ENCODE assay signal across 15 cellular contexts in genomic region chr3:11211531-11212300, GRCh38. TPM values are rescaled to one million over a fixed set of nuclear protein-coding genes. Genes with fewer than 3 reads are reported as not detected.
DNase-seq lines count a peak whose midpoint lies in the region; ATAC-seq, FAIRE-seq and TF ChIP-seq lines count a peak whose summit lies in the region.
"Had no signal": no experiment of that assay in that cellular context is flagged by ENCODE, and none has a peak within 500 bp of the region (broad histone marks: within the 10 kb centered on the region; RNA-seq: fewer than 3 reads in every experiment).

No MANE protein-coding gene starts in this region.

- H3K4me1 ChIP-seq in astrocyte (ENCODE audit: insufficient read depth, low read length) (peaks cover 31% of the 10 kb centered on the region), hepatocyte (ENCODE audit: insufficient read depth) (no peaks in the 10 kb centered on the region), uterus (peaks cover 0 to 3% of the 10 kb centered on the region in 2 donors), MM.1S (ENCODE audit: low read length) (no peaks in the 10 kb centered on the region), pancreas (no peaks in the 10 kb centered on the region)
- H3K4me1 ChIP-seq: right lobe of liver had no signal

- H3K9me3 Mint-ChIP-seq in astrocyte (ENCODE audit: unreplicated experiment), result no peaks in the 10 kb centered on the region
- H3K9me3 Mint-ChIP-seq: activated T-cell treated with anti-CD3 and anti-CD28 coated beads, Interleukin-2, amount 50 U/mL, for 24 hours had no signal

- no peak overlapping the region for H3K4me3 ChIP-seq in astrocyte (ENCODE audit: insufficient read depth, low read depth, low read length)
- H3K4me3 ChIP-seq in hepatocyte, result no peak overlapping the region
- no peak overlapping the region for H3K4me3 ChIP-seq in uterus
- H3K4me3 ChIP-seq in MM.1S (ENCODE audit: low read length), result no peak overlapping the region
- H3K4me3 ChIP-seq in pancreas, result no peak overlapping the region
- H3K4me3 ChIP-seq: right lobe of liver had no signal

- ATAC-seq in Right ventricle myocardium superior (ENCODE audit: poor library complexity) (peak; percentile 22), HG02678 (IDR thresholded peaks at IDR 0.05; ENCODE audit: unreplicated experiment) (no peak), pancreas (no peak)
- ATAC-seq: right lobe of liver had no signal

- H2AFZ ChIP-seq in astrocyte (ENCODE audit: low read depth, low read length) (no peak overlapping the region), hepatocyte (no peak overlapping the region), MM.1S (ENCODE audit: low read length) (no peak overlapping the region)

- DNase-seq in Right ventricle myocardium superior (no peak), cardiac septum (ENCODE audit: low spot score) (no peak), astrocyte (ENCODE audit: low read depth) (peak; percentile 65), hepatocyte (ENCODE audit: low spot score) (no peak), uterus (peak in 1 of 2 donors; percentile 46), MM.1S (no peak), pancreas (no peak)
- DNase-seq: activated T-cell treated with anti-CD3 and anti-CD28 coated beads, Interleukin-2, amount 50 U/mL, for 24 hours; cortex of kidney; hippocampal formation; NCI-H2081 treated with DMSO at 0.1 percent for 48 hours had no signal

- H3K9me3 ChIP-seq in astrocyte (ENCODE audit: insufficient read depth, low read depth, low read length), result no peaks in the 10 kb centered on the region
- no peaks in the 10 kb centered on the region for H3K9me3 ChIP-seq in hepatocyte (ENCODE audit: low read depth)
- H3K9me3 ChIP-seq in uterus, result no peaks in the 10 kb centered on the region
- H3K9me3 ChIP-seq in MM.1S (replicated peaks; ENCODE audit: insufficient read depth, low read length), result no peaks in the 10 kb centered on the region
- no peaks in the 10 kb centered on the region for H3K9me3 ChIP-seq in pancreas
- H3K9me3 ChIP-seq: right lobe of liver had no signal

- TF ChIP-seq POLR2A in uterus (IDR thresholded peaks at IDR 0.05), result no peak

- FAIRE-seq in astrocyte (lab: Jason Lieb, UNC), result no peak
- FAIRE-seq in pancreas (lab: Jason Lieb, UNC), result no peak
- FAIRE-seq: A204.1 had no signal

- H3K27me3 ChIP-seq in astrocyte (ENCODE audit: insufficient read depth, low read length), result no peaks in the 10 kb centered on the region
- H3K27me3 ChIP-seq in hepatocyte, result no peaks in the 10 kb centered on the region
- no peaks in the 10 kb centered on the region for H3K27me3 ChIP-seq in uterus
- H3K27me3 ChIP-seq in MM.1S (replicated peaks; ENCODE audit: insufficient read depth, low read length), result no peaks in the 10 kb centered on the region
- no peaks in the 10 kb centered on the region for H3K27me3 ChIP-seq in pancreas
- H3K27me3 ChIP-seq: right lobe of liver had no signal

- H3K4me2 ChIP-seq in astrocyte (ENCODE audit: low read length) (peak overlapping the region; percentile 74), hepatocyte (no peak overlapping the region), MM.1S (ENCODE audit: low read depth, low read length) (no peak overlapping the region)

- peak overlapping the region; percentile 63 for H3K9ac ChIP-seq in astrocyte (ENCODE audit: low read length)
- H3K9ac ChIP-seq in MM.1S (ENCODE audit: low read length), result no peak overlapping the region

- no peaks in the 10 kb centered on the region for H3K27me3 Mint-ChIP-seq in astrocyte (ENCODE audit: low read depth, unreplicated experiment)

- H3K79me2 ChIP-seq in astrocyte (ENCODE audit: insufficient read depth, low read length), result peaks cover 71% of the 10 kb centered on the region
- no peaks in the 10 kb centered on the region for H3K79me2 ChIP-seq in hepatocyte
- no peaks in the 10 kb centered on the region for H3K79me2 ChIP-seq in MM.1S (ENCODE audit: low read length)

- H3K4me3 Mint-ChIP-seq in astrocyte (ENCODE audit: unreplicated experiment), result no peak overlapping the region
- H3K4me3 Mint-ChIP-seq: activated T-cell treated with anti-CD3 and anti-CD28 coated beads, Interleukin-2, amount 50 U/mL, for 24 hours had no signal

- H3K36me3 Mint-ChIP-seq in astrocyte (ENCODE audit: low read depth, unreplicated experiment), result no peaks in the 10 kb centered on the region

- H3F3A ChIP-seq in MM.1S (ENCODE audit: insufficient read depth, low read length), result no peaks in the 10 kb centered on the region

- H3K27ac ChIP-seq in astrocyte (ENCODE audit: low read depth, low read length) (peak overlapping the region; percentile 77), hepatocyte (no peak overlapping the region), uterus (peak overlapping the region; percentile 5 to 30), MM.1S (ENCODE audit: low read length) (no peak overlapping the region), pancreas (no peak overlapping the region)
- H3K27ac ChIP-seq: right lobe of liver, VCaP had no signal

- TF ChIP-seq CTCF in astrocyte (IDR thresholded peaks at IDR 0.05; ENCODE audit: insufficient read depth, low read depth, low read length) (peak; percentile 13), hepatocyte (IDR thresholded peaks at IDR 0.05; ENCODE audit: poor library complexity) (peak; percentile 7), uterus (IDR thresholded peaks at IDR 0.05) (no peak), MM.1S (IDR thresholded peaks at IDR 0.05; ENCODE audit: low read length) (no peak), pancreas (IDR thresholded peaks at IDR 0.05) (no peak)

- no peaks in the 10 kb centered on the region for H3K9me2 ChIP-seq in hepatocyte (replicated peaks; ENCODE audit: insufficient read depth)
- H3K9me2 ChIP-seq in MM.1S (replicated peaks; ENCODE audit: insufficient read depth, low read length), result no peaks in the 10 kb centered on the region

- H3K36me3 ChIP-seq in astrocyte (ENCODE audit: insufficient read depth, low read length) (peaks cover 3% of the 10 kb centered on the region), hepatocyte (replicated peaks; ENCODE audit: insufficient read depth, low read depth) (no peaks in the 10 kb centered on the region), uterus (no peaks in the 10 kb centered on the region), MM.1S (replicated peaks; ENCODE audit: insufficient read depth, low read length) (no peaks in the 10 kb centered on the region), pancreas (no peaks in the 10 kb centered on the region)
- H3K36me3 ChIP-seq: right lobe of liver had no signal

- WGBS in hepatocyte (ENCODE audit: low lambda C conversion rate, missing lambda C conversion rate), result 74% methylated on average over 9 of the region's 9 CpGs
- 52 to 62% methylated on average over 9 of the region's 9 CpGs for WGBS in pancreas, 2 donors

- H3K4me1 Mint-ChIP-seq in astrocyte (ENCODE audit: low read depth, unreplicated experiment), result peaks cover 38% of the 10 kb centered on the region

- peaks cover 6% of the 10 kb centered on the region for H4K20me1 ChIP-seq in astrocyte (ENCODE audit: insufficient read depth, low read length)
- H4K20me1 ChIP-seq in hepatocyte (ENCODE audit: insufficient read depth, poor library complexity, severe bottlenecking), result no peaks in the 10 kb centered on the region
- H4K20me1 ChIP-seq in MM.1S (ENCODE audit: insufficient read depth, low read length), result no peaks in the 10 kb centered on the region

- peak overlapping the region; percentile 29 for H3K27ac Mint-ChIP-seq in astrocyte (ENCODE audit: unreplicated experiment)
- H3K27ac Mint-ChIP-seq: activated T-cell treated with anti-CD3 and anti-CD28 coated beads, Interleukin-2, amount 50 U/mL, for 24 hours had no signal

- intact Hi-C loops in Right ventricle myocardium superior (cut with DNase I), result no loop called here
- intact Hi-C loops in cardiac septum (cut with DNase I), result no loop called here
- intact Hi-C loops in uterus (cut with DNase I; ENCODE audit: low total_unique reads), result no loop called here
- intact Hi-C loops in pancreas (cut with DNase I), result no loop called here

RNA-seq across cellular contexts. Expression of gene HRH1, which starts 57.4 kb away (rescaled TPM):
- total RNA-seq in Right ventricle myocardium superior, result 1.3 TPM
- total RNA-seq in cardiac septum, result 4.8 TPM
- 2.1 and 2.4 TPM in 2 replicates for total RNA-seq in astrocyte
- 2.9 and 5.1 TPM in 2 replicates for total RNA-seq in hepatocyte
- 1.8 and 3.3 TPM in 2 replicates for polyA plus RNA-seq in hepatocyte
- total RNA-seq in uterus, result 10 to 100 TPM in 1 of 4 donors, 1 to 10 TPM in 3; 1.8 to 16.3 (median 6.3) TPM
- total RNA-seq in pancreas, result 1 to 10 TPM in 1 of 6 donors, under 1 TPM in 5; 0.16 to 1.3 (median 0.25) TPM
- under 1 TPM; 0.19 to 0.28 TPM for polyA plus RNA-seq in pancreas

Comparison
In these comparisons a context has a peak if more than half of its experiments do, and no peak if none do; other contexts are left out.
1. H3K27ac ChIP-seq: peak in astrocyte (single experiment) and uterus (2 of 2); none in hepatocyte (single experiment), MM.1S (single experiment) and pancreas (0 of 4).
2. CTCF ChIP-seq: peak in astrocyte (single experiment) and hepatocyte (single experiment); none in uterus (0 of 4), MM.1S (single experiment) and pancreas (0 of 4).